15 cellular contexts compared by ENCODE assay signal in the genomic region with DNA sequence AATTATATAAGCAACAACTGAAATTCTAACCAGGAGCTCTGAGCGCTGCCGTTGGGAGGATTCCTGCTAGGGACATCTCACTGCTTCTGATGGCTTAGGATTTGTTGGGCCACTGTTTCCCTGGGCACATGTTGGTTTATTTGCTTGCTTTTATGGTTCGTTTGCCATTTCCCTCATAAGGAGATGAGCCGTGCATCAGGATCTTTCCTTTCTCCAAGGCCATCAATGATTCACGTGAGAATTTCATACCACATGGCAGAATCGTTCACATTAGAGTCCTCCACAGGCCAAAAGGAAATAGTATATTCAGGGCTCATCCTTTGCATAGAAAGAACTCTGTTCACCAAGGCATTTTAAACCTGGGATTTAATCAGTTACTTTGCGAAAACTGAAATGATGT.
DNase-seq lines count a peak whose midpoint lies in the region; ATAC-seq, FAIRE-seq and TF ChIP-seq lines count a peak whose summit lies in the region.
"Had no signal": no experiment of that assay in that cellular context is flagged by ENCODE, and none has a peak within 500 bp of the region (broad histone marks: within the 10 kb centered on the region; RNA-seq: fewer than 3 reads in every experiment).

No MANE protein-coding gene starts in this region.

- peak overlapping the region; percentile 46 to 88 (median 70) for H3K27ac ChIP-seq in heart left ventricle
- peak overlapping the region; percentile 60 for H3K27ac ChIP-seq in keratinocyte (ENCODE audit: control insufficient read depth, insufficient read depth, low read length)

- H3K9me3 ChIP-seq in heart left ventricle, result no peaks in the 10 kb centered on the region
- H3K9me3 ChIP-seq in keratinocyte (ENCODE audit: control insufficient read depth, low read depth, low read length), result no peaks in the 10 kb centered on the region
- H3K9me3 ChIP-seq: Caco-2, thoracic aorta had no signal

- TF ChIP-seq CTCF in heart left ventricle (IDR thresholded peaks at IDR 0.05) (no peak), keratinocyte (optimal IDR thresholded peaks at IDR 0.05 in 1 of 3, IDR thresholded peaks at IDR 0.05 in 1 of 3, conservative IDR thresholded peaks at IDR 0.05 in 1 of 3; ENCODE audit: extremely low read depth in 1 of 3, insufficient read depth in 2 of 3, low read length in 3 of 3) (no peak)

- peak overlapping the region; percentile 84 for H3K4me2 ChIP-seq in keratinocyte (ENCODE audit: control insufficient read depth, extremely low read depth, insufficient read depth, low read depth, low read length)

- H4K20me1 ChIP-seq in keratinocyte (ENCODE audit: control insufficient read depth, extremely low read depth, insufficient read depth, low read length), result no peaks in the 10 kb centered on the region

- no peak overlapping the region for H3K9ac ChIP-seq in keratinocyte (ENCODE audit: control insufficient read depth, extremely low read depth, insufficient read depth, low read length)

- TF ChIP-seq POLR2A in heart left ventricle (IDR thresholded peaks at IDR 0.05), result no peak

- H3K36me3 ChIP-seq in heart left ventricle (no peaks in the 10 kb centered on the region), keratinocyte (ENCODE audit: control insufficient read depth in 2 of 2, extremely low read depth in 1 of 2, insufficient read depth in 2 of 2, low read length in 2 of 2) (no peaks in the 10 kb centered on the region)
- H3K36me3 ChIP-seq: thoracic aorta had no signal

- intact Hi-C loops in heart left ventricle (cut with DNase I), result loop anchor here in 1 of 10 donors (5.0 kb wide), 1 partner anchor 111 kb away; a partner anchor contains a TSS
- intact Hi-C loops in left cardiac atrium (cut with DNase I), result no loop called here

- no peak for FAIRE-seq in keratinocyte (lab: Jason Lieb, UNC)

- no peak for DNase-seq in heart left ventricle
- no peak for DNase-seq in left cardiac atrium
- peak; percentile 56 for DNase-seq in amniotic epithelial cell (ENCODE audit: low read depth)
- no peak for DNase-seq in keratinocyte (ENCODE audit: low read depth, low spot score)
- peak; percentile 5 for DNase-seq in stromal cell of bone marrow (ENCODE audit: low read depth)
- DNase-seq in DMS114 treated with DMSO at 0.1 percent for 48 hours (lab: John Stamatoyannopoulos, UW; ENCODE audit: unreplicated experiment), result no peak
- no peak for DNase-seq in RPMI8226
- DNase-seq: Caco-2; effector memory CD4-positive, alpha-beta T cell; head of caudate nucleus; NCI-H1092; NCI-H2227 treated with DMSO at 0.1 percent for 48 hours; stimulated activated CD4-positive, alpha-beta T cell treated with anti-CD3 and anti-CD28 coated beads, Interleukin-12 subunit alpha, Interleukin-12 subunit beta, amount 100 ng/mL, for 4 hours had no signal

- H3K9me1 ChIP-seq in keratinocyte (ENCODE audit: control insufficient read depth, extremely low read depth, insufficient read depth, low read length), result no peaks in the 10 kb centered on the region

- H3K4me1 ChIP-seq in heart left ventricle (peaks cover 0 to 17% (median 9%) of the 10 kb centered on the region in 12 donors), keratinocyte (ENCODE audit: control insufficient read depth, extremely low read depth, insufficient read depth, low read length) (peaks cover 35% of the 10 kb centered on the region)

- H2AFZ ChIP-seq in keratinocyte (ENCODE audit: control insufficient read depth, low read length), result no peak overlapping the region

- H3K27me3 ChIP-seq in heart left ventricle, result no peaks in the 10 kb centered on the region
- no peaks in the 10 kb centered on the region for H3K27me3 ChIP-seq in keratinocyte (ENCODE audit: control insufficient read depth, extremely low read depth, insufficient read depth, low read length)

- dilution Hi-C loops in keratinocyte (cut with MboI; ENCODE audit: extremely low pct_ligation_motif_present, low sequenced_read_pairs), result no loop called here

- WGBS in heart left ventricle, 4 donors, result 76 to 87% (median 82%) methylated on average over 7 of the region's 7 CpGs

- H3K79me2 ChIP-seq in keratinocyte (ENCODE audit: control insufficient read depth, insufficient read depth, low read length), result no peaks in the 10 kb centered on the region

- ATAC-seq in heart left ventricle (no peak), left cardiac atrium (no peak), GM18502 (IDR thresholded peaks at IDR 0.05; ENCODE audit: poor library complexity, unreplicated experiment) (no peak)

- no peak overlapping the region for H3K4me3 ChIP-seq in heart left ventricle
- H3K4me3 ChIP-seq in keratinocyte (ENCODE audit: control insufficient read depth in 2 of 3, extremely low read depth in 1 of 3, insufficient read depth in 2 of 3, low read depth in 1 of 3, low read length in 3 of 3), result no peak overlapping the region

Comparison
In these comparisons a context has a peak if more than half of its experiments do, and no peak if none do; other contexts are left out.
1. DNase-seq: peak in amniotic epithelial cell (single experiment) and stromal cell of bone marrow (single experiment); none in heart left ventricle (0 of 5), left cardiac atrium (single experiment), keratinocyte (single experiment), DMS114 treated with DMSO at 0.1 percent for 48 hours (single experiment) and RPMI8226 (single experiment).